6 cellular contexts compared by ENCODE assay signal in the genomic region with DNA sequence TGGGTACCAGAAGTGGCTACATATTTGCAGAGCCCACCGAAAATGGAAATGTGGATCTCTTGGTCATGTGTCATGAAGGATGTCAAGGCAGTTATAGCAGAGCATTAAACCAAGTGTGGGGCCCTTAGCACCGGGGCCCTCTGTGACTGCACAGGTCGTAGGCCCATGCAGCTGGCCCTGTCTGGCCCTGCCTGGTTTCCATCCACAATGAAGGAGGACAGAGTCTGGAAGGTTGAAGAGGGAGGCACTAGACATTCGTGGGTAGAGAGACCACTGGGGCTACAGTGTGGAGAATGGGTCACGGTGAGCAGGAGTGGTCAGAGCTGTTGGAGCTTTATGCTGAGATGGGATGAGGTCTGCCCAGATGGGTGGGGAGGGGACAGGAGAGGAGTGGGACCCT. TPM values are rescaled to one million over a fixed set of nuclear protein-coding genes. Genes with fewer than 3 reads are reported as not detected.
"Had no signal": no experiment of that assay in that cellular context is flagged by ENCODE, and none has a peak within 500 bp of the region (broad histone marks: within the 10 kb centered on the region; RNA-seq: fewer than 3 reads in every experiment).

No MANE protein-coding gene starts in this region.

RNA-seq across cellular contexts. Expression of gene LGALS9C, which starts 9.6 kb away (rescaled TPM):
- total RNA-seq: HT1080, K562, M059J, SK-MEL-5 had no signal
- polyA plus RNA-seq: IgD-negative memory B cell, K562, SK-N-SH had no signal
